Comparison of ENCODE assay signal across 22 cellular contexts in the genomic region with DNA sequence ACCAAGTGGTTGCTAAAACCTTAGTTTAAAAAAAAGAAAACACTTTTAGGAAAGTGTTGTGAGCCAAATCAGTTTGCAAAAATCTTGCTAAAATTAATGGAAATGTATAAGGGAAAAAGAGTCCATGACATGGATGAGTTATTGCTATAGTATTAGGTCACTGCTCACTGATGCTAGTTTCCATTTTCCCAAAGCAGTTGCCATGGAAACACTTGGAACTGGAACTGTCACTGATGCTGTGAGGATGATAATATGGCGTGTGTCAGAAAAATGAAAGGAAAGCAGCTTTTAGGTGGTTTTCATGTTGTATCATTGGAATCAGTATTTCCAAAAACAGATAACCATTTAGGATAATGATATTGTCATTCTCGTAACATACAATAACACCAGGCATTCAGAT.
"Had no signal": no experiment of that assay in that cellular context is flagged by ENCODE, and none has a peak within 500 bp of the region (broad histone marks: within the 10 kb centered on the region; RNA-seq: fewer than 3 reads in every experiment).

No MANE protein-coding gene starts in this region.

- H3K4me1 Mint-ChIP-seq: activated CD4-positive, alpha-beta T cell treated with anti-CD3 and anti-CD28 coated beads, Interleukin-2, amount 10 ng/mL, durations not matched to agents 7 days and 5 days; activated T-helper 17 cell treated with anti-CD3 and anti-CD28 coated beads, Interleukin-2, amount 50 U/mL, for 72 hours; central memory CD8-positive, alpha-beta T cell; naive thymus-derived CD8-positive, alpha-beta T cell had no signal

- DNase-seq: activated CD4-positive, alpha-beta T cell treated with anti-CD3 and anti-CD28 coated beads, Interleukin-2, amount 10 ng/mL, durations not matched to agents 7 days and 5 days; activated CD8-positive, alpha-beta T cell treated with anti-CD3 and anti-CD28 coated beads, Interleukin-2, amount 10 ng/mL, durations not matched to agents 7 days and 5 days; activated T-cell treated with anti-CD3 and anti-CD28 coated beads, Interleukin-2, amount 50 U/mL, for 1 hour; adrenal gland; cortex of kidney; heart left ventricle; kidney; left lung; naive thymus-derived CD8-positive, alpha-beta T cell; spleen; stimulated activated CD4-positive, alpha-beta T cell treated with anti-CD3 and anti-CD28 coated beads, Interleukin-4, amount 100 ng/mL, for 1 hour; stimulated activated naive CD8-positive, alpha-beta T cell treated with anti-CD3 and anti-CD28 coated beads, Interleukin-15, Interleukin-2, amounts not matched to agents 100 U/mL and 50 U/mL, for 24 hours; T-cell; thyroid gland; upper lobe of right lung had no signal

- H3K36me3 Mint-ChIP-seq: activated naive CD4-positive, alpha-beta T cell treated with anti-CD3 and anti-CD28 coated beads, Interleukin-2, amount 50 U/mL, for 72 hours had no signal

- ATAC-seq: activated CD4-positive, CD25-positive, alpha-beta regulatory T cell treated with anti-CD3 and anti-CD28 coated beads, Interleukin-2, amount 50 U/mL, for 24 hours; activated CD8-positive, alpha-beta T cell treated with anti-CD3 and anti-CD28 coated beads, Interleukin-2, amount 10 ng/mL, durations not matched to agents 7 days and 5 days; activated naive CD4-positive, alpha-beta T cell treated with anti-CD3 and anti-CD28 coated beads, Interleukin-2, amount 50 U/mL, for 72 hours; activated T-helper 17 cell treated with anti-CD3 and anti-CD28 coated beads, Interleukin-2, amount 50 U/mL, for 72 hours; gastroesophageal sphincter; heart left ventricle; left lung; naive thymus-derived CD8-positive, alpha-beta T cell; stimulated activated naive CD8-positive, alpha-beta T cell treated with anti-CD3 and anti-CD28 coated beads, Interleukin-15, Interleukin-2, amounts not matched to agents 100 U/mL and 50 U/mL, for 24 hours; T-cell; upper lobe of right lung had no signal

- H3K27me3 Mint-ChIP-seq: activated CD4-positive, alpha-beta T cell treated with anti-CD3 and anti-CD28 coated beads, Interleukin-2, amount 10 ng/mL, durations not matched to agents 7 days and 5 days; activated T-helper 17 cell treated with anti-CD3 and anti-CD28 coated beads, Interleukin-2, amount 50 U/mL, for 72 hours; central memory CD8-positive, alpha-beta T cell; naive thymus-derived CD8-positive, alpha-beta T cell; progenitor cell of endocrine pancreas; T-cell had no signal

- H3K9me3 Mint-ChIP-seq: activated CD4-positive, alpha-beta T cell treated with anti-CD3 and anti-CD28 coated beads, Interleukin-2, amount 10 ng/mL, durations not matched to agents 7 days and 5 days; activated naive CD4-positive, alpha-beta T cell treated with anti-CD3 and anti-CD28 coated beads, Interleukin-2, amount 50 U/mL, for 72 hours; activated T-helper 17 cell treated with anti-CD3 and anti-CD28 coated beads, Interleukin-2, amount 50 U/mL, for 72 hours; central memory CD8-positive, alpha-beta T cell; naive thymus-derived CD8-positive, alpha-beta T cell; T-cell; T-helper 2 cell treated with Interferon-gamma antibody and Interleukin-4, amounts not matched to agents 5 μg/mL and 100 μg/mL, for 36 hours had no signal

- H3K27ac Mint-ChIP-seq: activated CD4-positive, alpha-beta T cell treated with anti-CD3 and anti-CD28 coated beads, Interleukin-2, amount 10 ng/mL, durations not matched to agents 7 days and 5 days; activated CD8-positive, alpha-beta T cell treated with anti-CD3 and anti-CD28 coated beads, Interleukin-2, amount 10 ng/mL, durations not matched to agents 7 days and 5 days; activated naive CD4-positive, alpha-beta T cell treated with anti-CD3 and anti-CD28 coated beads, Interleukin-2, amount 50 U/mL, for 72 hours; activated T-helper 17 cell treated with anti-CD3 and anti-CD28 coated beads, Interleukin-2, amount 50 U/mL, for 72 hours; naive thymus-derived CD8-positive, alpha-beta T cell; progenitor cell of endocrine pancreas; T-cell; T-helper 2 cell treated with Interferon-gamma antibody and Interleukin-4, amounts not matched to agents 5 μg/mL and 100 μg/mL, for 36 hours had no signal

- H3K4me3 Mint-ChIP-seq: activated CD4-positive, alpha-beta T cell treated with anti-CD3 and anti-CD28 coated beads, Interleukin-2, amount 10 ng/mL, durations not matched to agents 7 days and 5 days; activated CD8-positive, alpha-beta T cell treated with anti-CD3 and anti-CD28 coated beads, Interleukin-2, amount 10 ng/mL, durations not matched to agents 7 days and 5 days; activated T-helper 17 cell treated with anti-CD3 and anti-CD28 coated beads, Interleukin-2, amount 50 U/mL, for 72 hours; central memory CD8-positive, alpha-beta T cell; naive thymus-derived CD8-positive, alpha-beta T cell; T-cell; T-helper 2 cell treated with Interferon-gamma antibody and Interleukin-4, amounts not matched to agents 5 μg/mL and 100 μg/mL, for 36 hours had no signal
